Comparison of ENCODE assay signal across 12 cellular contexts in the genomic region with DNA sequence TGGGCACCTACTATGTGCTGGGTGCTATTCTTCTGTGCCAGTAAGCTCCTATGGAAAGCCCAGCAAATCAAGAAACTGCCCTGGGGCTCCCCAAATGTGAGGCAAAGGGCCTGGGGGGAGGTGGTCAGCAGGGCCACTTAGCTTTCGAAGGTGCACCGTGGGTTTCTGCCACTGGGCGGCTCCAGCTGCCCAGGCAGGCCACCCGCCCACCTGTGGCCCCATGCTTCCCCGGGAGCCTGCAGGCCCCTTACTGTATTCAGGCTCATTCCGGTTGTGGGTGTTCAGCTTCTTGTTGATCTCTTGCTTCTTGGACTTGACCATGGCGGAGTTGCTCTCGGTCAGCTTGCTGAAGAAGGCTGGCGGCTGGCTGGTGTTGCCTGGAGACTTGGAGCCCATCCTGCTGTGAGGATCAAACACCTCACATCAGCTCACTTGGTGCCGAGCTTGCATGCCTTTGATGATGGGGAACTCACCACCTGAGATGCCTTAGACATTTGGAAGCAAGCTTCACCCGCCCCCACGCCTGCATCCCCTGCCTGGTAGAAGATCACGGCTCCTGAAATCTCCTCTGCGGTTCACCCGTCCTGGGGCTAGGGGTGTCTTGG. TPM values are rescaled to one million over a fixed set of nuclear protein-coding genes. Genes with fewer than 3 reads are reported as not detected.
A peak's percentile ranks its signal among the peaks of the same experiment; 100 is the strongest.
DNase-seq lines count a peak whose midpoint lies in the region; ATAC-seq, FAIRE-seq and TF ChIP-seq lines count a peak whose summit lies in the region.
"Had no signal": no experiment of that assay in that cellular context is flagged by ENCODE, and none has a peak within 500 bp of the region (broad histone marks: within the 10 kb centered on the region; RNA-seq: fewer than 3 reads in every experiment).

No MANE protein-coding gene starts in this region.

- H3K4me3 ChIP-seq in AG09309 (ENCODE audit: control insufficient read depth, low read depth, low read length) = no peak overlapping the region
- no peak overlapping the region for H3K4me3 ChIP-seq in HCT116 (replicated peaks in 1 of 2; ENCODE audit: low read depth in 1 of 2, low read length in 2 of 2)
- H3K4me3 ChIP-seq in naive thymus-derived CD4-positive, alpha-beta T cell (ENCODE audit: low read length) = no peak overlapping the region

- H3K27me3 Mint-ChIP-seq in WTC11 (ENCODE audit: low read depth) = no peaks in the 10 kb centered on the region
- H3K27me3 Mint-ChIP-seq in naive thymus-derived CD4-positive, alpha-beta T cell = no peaks in the 10 kb centered on the region
- H3K27me3 Mint-ChIP-seq in activated CD8-positive, alpha-beta T cell treated with anti-CD3 and anti-CD28 coated beads, Interleukin-2, amount 10 ng/mL, durations not matched to agents 7 days and 5 days (ENCODE audit: low read depth) = no peaks in the 10 kb centered on the region
- H3K27me3 Mint-ChIP-seq: activated CD4-positive, alpha-beta T cell treated with anti-CD3 and anti-CD28 coated beads, Interleukin-2, amount 10 ng/mL, durations not matched to agents 7 days and 5 days had no signal

- H3K27ac ChIP-seq in HCT116 (ENCODE audit: low read depth, low read length) = no peak overlapping the region
- no peak overlapping the region for H3K27ac ChIP-seq in naive thymus-derived CD4-positive, alpha-beta T cell (ENCODE audit: low read depth, low read length)

- DNase-seq in AG09309 (ENCODE audit: low read depth) (no peak), HCT116 (ENCODE audit: low read depth, low spot score) (no peak), WTC11 (ENCODE audit: low spot score) (peak; percentile 59), islet precursor cell (peak; percentile 71), GM12892 (ENCODE audit: insufficient read length) (no peak)
- DNase-seq in naive thymus-derived CD4-positive, alpha-beta T cell = no peak
- no peak for DNase-seq in activated CD8-positive, alpha-beta T cell treated with anti-CD3 and anti-CD28 coated beads, Interleukin-2, amount 10 ng/mL, durations not matched to agents 7 days and 5 days
- DNase-seq: activated CD4-positive, alpha-beta T cell treated with anti-CD3 and anti-CD28 coated beads, Interleukin-2, amount 10 ng/mL, durations not matched to agents 7 days and 5 days; activated effector memory CD4-positive, alpha-beta T cell treated with Interleukin-2 at 50 U/mL for 16 hours; caudate nucleus; NCI-H526 treated with DMSO at 0.1 percent for 48 hours had no signal

- intact Hi-C loops in HCT116 (cut with micrococcal nuclease) = loop anchor here (5.0 kb wide), 1 partner anchor 440 kb away; no protein-coding TSS in a partner anchor
- intact Hi-C loops in naive thymus-derived CD4-positive, alpha-beta T cell (cut with micrococcal nuclease) = no loop called here

- H3K27ac Mint-ChIP-seq in WTC11 = no peak overlapping the region
- no peak overlapping the region for H3K27ac Mint-ChIP-seq in naive thymus-derived CD4-positive, alpha-beta T cell
- H3K27ac Mint-ChIP-seq in activated CD8-positive, alpha-beta T cell treated with anti-CD3 and anti-CD28 coated beads, Interleukin-2, amount 10 ng/mL, durations not matched to agents 7 days and 5 days = no peak overlapping the region
- H3K27ac Mint-ChIP-seq: activated CD4-positive, alpha-beta T cell treated with anti-CD3 and anti-CD28 coated beads, Interleukin-2, amount 10 ng/mL, durations not matched to agents 7 days and 5 days had no signal

- RAD21 ChIA-PET in HCT116 (lab: Charles Lee; ENCODE audit: low non-redundant PET in 1 of 2, low total read pairs in 2 of 2, uncharacterized antibody in 2 of 2, unreplicated experiment in 2 of 2) = no interaction called here

- H3K4me1 ChIP-seq in HCT116 (ENCODE audit: control insufficient read depth in 1 of 2, insufficient read depth in 2 of 2, low read length in 2 of 2) = no peaks in the 10 kb centered on the region
- H3K4me1 ChIP-seq in naive thymus-derived CD4-positive, alpha-beta T cell (ENCODE audit: control insufficient read depth in 2 of 2, insufficient read depth in 2 of 2, low read length in 2 of 2) = no peaks in the 10 kb centered on the region

- no peaks in the 10 kb centered on the region for H3K9me2 ChIP-seq in HCT116 (ENCODE audit: insufficient read depth)

- H3K79me2 ChIP-seq in HCT116 (ENCODE audit: insufficient read depth, low read length) = no peaks in the 10 kb centered on the region

- no peak overlapping the region for H3K4me3 Mint-ChIP-seq in WTC11
- H3K4me3 Mint-ChIP-seq in naive thymus-derived CD4-positive, alpha-beta T cell = no peak overlapping the region
- H3K4me3 Mint-ChIP-seq in activated CD8-positive, alpha-beta T cell treated with anti-CD3 and anti-CD28 coated beads, Interleukin-2, amount 10 ng/mL, durations not matched to agents 7 days and 5 days = no peak overlapping the region
- H3K4me3 Mint-ChIP-seq: activated CD4-positive, alpha-beta T cell treated with anti-CD3 and anti-CD28 coated beads, Interleukin-2, amount 10 ng/mL, durations not matched to agents 7 days and 5 days had no signal

- peaks cover 9% of the 10 kb centered on the region; the same call in 1 of the 2 replicates for H3K4me1 Mint-ChIP-seq in WTC11
- peaks cover 0 to 1% (median 0%) of the 10 kb centered on the region in 7 donors for H3K4me1 Mint-ChIP-seq in naive thymus-derived CD4-positive, alpha-beta T cell
- H3K4me1 Mint-ChIP-seq in activated CD8-positive, alpha-beta T cell treated with anti-CD3 and anti-CD28 coated beads, Interleukin-2, amount 10 ng/mL, durations not matched to agents 7 days and 5 days (ENCODE audit: low read depth) = no peaks in the 10 kb centered on the region
- H3K4me1 Mint-ChIP-seq: activated CD4-positive, alpha-beta T cell treated with anti-CD3 and anti-CD28 coated beads, Interleukin-2, amount 10 ng/mL, durations not matched to agents 7 days and 5 days had no signal

- peaks cover 40% of the 10 kb centered on the region for H3K36me3 Mint-ChIP-seq in WTC11
- peaks cover 2 to 38% (median 7%) of the 10 kb centered on the region in 5 donors for H3K36me3 Mint-ChIP-seq in naive thymus-derived CD4-positive, alpha-beta T cell
- peaks cover 27% of the 10 kb centered on the region for H3K36me3 Mint-ChIP-seq in activated CD8-positive, alpha-beta T cell treated with anti-CD3 and anti-CD28 coated beads, Interleukin-2, amount 10 ng/mL, durations not matched to agents 7 days and 5 days (ENCODE audit: low read depth)

- no peaks in the 10 kb centered on the region for H3K9me3 Mint-ChIP-seq in WTC11
- peaks cover 0 to 2% (median 0%) of the 10 kb centered on the region in 11 donors for H3K9me3 Mint-ChIP-seq in naive thymus-derived CD4-positive, alpha-beta T cell
- no peaks in the 10 kb centered on the region for H3K9me3 Mint-ChIP-seq in activated CD8-positive, alpha-beta T cell treated with anti-CD3 and anti-CD28 coated beads, Interleukin-2, amount 10 ng/mL, durations not matched to agents 7 days and 5 days (ENCODE audit: insufficient read depth)
- H3K9me3 Mint-ChIP-seq: activated CD4-positive, alpha-beta T cell treated with anti-CD3 and anti-CD28 coated beads, Interleukin-2, amount 10 ng/mL, durations not matched to agents 7 days and 5 days had no signal

- H3K9me3 ChIP-seq in HCT116 (ENCODE audit: control insufficient read depth in 1 of 2, insufficient read depth in 1 of 2, low read depth in 1 of 2, low read length in 2 of 2) = no peaks in the 10 kb centered on the region
- H3K9me3 ChIP-seq in naive thymus-derived CD4-positive, alpha-beta T cell (ENCODE audit: control insufficient read depth in 2 of 3, low read length in 3 of 3) = no peaks in the 10 kb centered on the region

- peak; percentile 31 for TF ChIP-seq CTCF in AG09309 (IDR thresholded peaks at IDR 0.05; ENCODE audit: control insufficient read depth, insufficient read depth, low read depth, low read length, missing control alignments)
- TF ChIP-seq CTCF in HCT116 (IDR thresholded peaks at IDR 0.05 in 2 of 3, conservative IDR thresholded peaks at IDR 0.05 in 1 of 3; ENCODE audit: borderline replicate concordance in 1 of 3, insufficient read depth in 1 of 3, low read depth in 2 of 3, low read length in 2 of 3) = peak in 2 of 3 experiments; percentile 47 to 54; a peak in 4 of 6 replicates
- TF ChIP-seq CTCF in WTC11 (IDR thresholded peaks at IDR 0.05) = no peak

- no TSS peak for BruUV-seq in HCT116 (replicated peaks; lab: Mats Ljungman, UMichigan)

- no peak overlapping the region for H3K4me2 ChIP-seq in HCT116 (ENCODE audit: low read length)

- TF ChIP-seq POLR2A in HCT116 (IDR thresholded peaks at IDR 0.05; ENCODE audit: borderline replicate concordance, extremely low read depth, insufficient read depth, insufficient read length) = no peak
- no peak for TF ChIP-seq POLR2A in GM12892 (IDR thresholded peaks at IDR 0.05; ENCODE audit: low read depth, low read length)

- POLR2A ChIA-PET in HCT116 (lab: Charles Lee) = no interaction called here
- POLR2A ChIA-PET in WTC11 (lab: Charles Lee) = no interaction called here
- POLR2A ChIA-PET in naive thymus-derived CD4-positive, alpha-beta T cell (lab: Charles Lee) = no interaction called here
- POLR2A ChIA-PET in activated CD8-positive, alpha-beta T cell treated with anti-CD3 and anti-CD28 coated beads, Interleukin-2, amount 10 ng/mL, durations not matched to agents 7 days and 5 days (lab: Charles Lee) = no interaction called here

- no peak overlapping the region for H3K9ac ChIP-seq in HCT116 (ENCODE audit: low read length)

- H2AFZ ChIP-seq in HCT116 (ENCODE audit: low read depth, low read length, poor library complexity, severe bottlenecking) = no peak overlapping the region

- CTCF ChIA-PET in HCT116 (lab: Charles Lee) = interaction anchor here (0.9 to 1.2 kb wide), 3 partner anchors 14 to 296 kb away, joined by 3 read pairs; no protein-coding TSS in a partner anchor
- CTCF ChIA-PET in WTC11 (lab: Charles Lee) = interaction anchor here (0.5 to 3.0 kb wide), 11 partner anchors 20 to 445 kb away, joined by 3 to 15 read pairs (median 3); no protein-coding TSS in a partner anchor
- CTCF ChIA-PET in naive thymus-derived CD4-positive, alpha-beta T cell (lab: Charles Lee) = no interaction called here
- CTCF ChIA-PET in activated CD8-positive, alpha-beta T cell treated with anti-CD3 and anti-CD28 coated beads, Interleukin-2, amount 10 ng/mL, durations not matched to agents 7 days and 5 days (lab: Charles Lee) = interaction anchor here (0.7 kb wide), 1 partner anchor 440 kb away, joined by 3 read pairs; no protein-coding TSS in a partner anchor

- TF ChIP-seq RAD21 in HCT116 (IDR thresholded peaks at IDR 0.05; ENCODE audit: low read depth) = peak; percentile 58

- FAIRE-seq in GM12892 (lab: Jason Lieb, UNC) = no peak

- H4K20me1 ChIP-seq in HCT116 (ENCODE audit: insufficient read depth) = no peaks in the 10 kb centered on the region

- no peaks in the 10 kb centered on the region for H3K27me3 ChIP-seq in HCT116 (ENCODE audit: insufficient read depth, low read length)
- no peaks in the 10 kb centered on the region for H3K27me3 ChIP-seq in naive thymus-derived CD4-positive, alpha-beta T cell (ENCODE audit: control insufficient read depth in 2 of 2, insufficient read depth in 2 of 2, low read length in 2 of 2)

- peak; percentile 72 for ATAC-seq in HCT116
- peak; percentile 41; the same call in 1 of the 2 replicates for ATAC-seq in WTC11
- ATAC-seq in naive thymus-derived CD4-positive, alpha-beta T cell = no peak
- no peak for ATAC-seq in HG03354 (IDR thresholded peaks at IDR 0.05; ENCODE audit: poor library complexity, severe bottlenecking, unreplicated experiment)
- no peak for ATAC-seq in activated CD8-positive, alpha-beta T cell treated with anti-CD3 and anti-CD28 coated beads, Interleukin-2, amount 10 ng/mL, durations not matched to agents 7 days and 5 days

- peaks cover 5 to 26% of the 10 kb centered on the region in 2 experiments; a peak in 3 of 4 replicates for H3K36me3 ChIP-seq in HCT116 (ENCODE audit: control insufficient read depth in 1 of 2, insufficient read depth in 2 of 2, low read length in 2 of 2)
- peaks cover 0 to 95% (median 12%) of the 10 kb centered on the region in 3 experiments for H3K36me3 ChIP-seq in naive thymus-derived CD4-positive, alpha-beta T cell (ENCODE audit: control insufficient read depth in 2 of 3, insufficient read depth in 3 of 3, low read length in 3 of 3)

RNA-seq across cellular contexts. Expression of a gene that starts 37.3 kb away (rescaled TPM):
- not detected for total RNA-seq in HCT116 (2021; ENCODE audit: unreplicated experiment)
- polyA plus RNA-seq in HCT116 (2012) = 0.17 and 0.37 TPM in 2 replicates
- 6.3 to 11.3 TPM (median 10.2 TPM) in 3 replicates for total RNA-seq in WTC11 (2021)
- polyA plus RNA-seq in GM12892 (2012; ENCODE audit: missing spikeins) = not detected
- not detected for total RNA-seq in naive thymus-derived CD4-positive, alpha-beta T cell
- polyA plus RNA-seq in naive thymus-derived CD4-positive, alpha-beta T cell = under 1 TPM in 1 of 2 donors, not detected in 1; 0.09 TPM
- total RNA-seq in activated CD8-positive, alpha-beta T cell treated with anti-CD3 and anti-CD28 coated beads, Interleukin-2, amount 10 ng/mL, durations not matched to agents 7 days and 5 days = not detected
- total RNA-seq: activated CD4-positive, alpha-beta T cell treated with anti-CD3 and anti-CD28 coated beads, Interleukin-2, amount 10 ng/mL, durations not matched to agents 7 days and 5 days had no signal

Comparison
In these comparisons a context has a peak if more than half of its experiments do, and no peak if none do; other contexts are left out.
1. DNase-seq: peak in WTC11 (single experiment) and islet precursor cell (single experiment); none in AG09309 (single experiment), HCT116 (single experiment), GM12892 (single experiment), naive thymus-derived CD4-positive, alpha-beta T cell (0 of 9) and activated CD8-positive, alpha-beta T cell treated with anti-CD3 and anti-CD28 coated beads, Interleukin-2, amount 10 ng/mL, durations not matched to agents 7 days and 5 days (single experiment).
2. ATAC-seq: peak in HCT116 (single experiment) and WTC11 (single experiment); none in naive thymus-derived CD4-positive, alpha-beta T cell (single experiment), HG03354 (single experiment) and activated CD8-positive, alpha-beta T cell treated with anti-CD3 and anti-CD28 coated beads, Interleukin-2, amount 10 ng/mL, durations not matched to agents 7 days and 5 days (single experiment).